ENCODE assay signal across 13 cellular contexts in the genomic region with DNA sequence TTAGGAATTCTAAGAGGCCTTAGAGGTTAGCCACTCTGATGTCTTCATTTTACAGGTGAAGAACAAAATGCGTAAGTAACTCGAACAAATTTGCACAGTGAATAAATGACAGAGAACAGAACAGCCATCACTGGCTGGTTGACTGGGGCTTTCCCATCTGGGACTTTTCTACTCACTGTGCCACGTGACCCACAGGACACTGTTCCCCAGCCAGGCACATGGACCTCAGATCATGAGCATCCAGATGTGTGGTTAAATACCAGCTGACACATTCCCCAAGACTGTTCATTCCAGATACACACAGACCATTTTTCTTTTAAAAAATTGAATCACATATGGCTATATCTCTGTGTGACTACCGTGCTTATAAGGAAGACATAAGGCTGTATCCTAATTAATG.
DNase-seq lines count a peak whose midpoint lies in the region; ATAC-seq and TF ChIP-seq lines count a peak whose summit lies in the region.
"Had no signal": no experiment of that assay in that cellular context is flagged by ENCODE, and none has a peak within 500 bp of the region (broad histone marks: within the 10 kb centered on the region; RNA-seq: fewer than 3 reads in every experiment).

No MANE protein-coding gene starts in this region.

- no peaks in the 10 kb centered on the region for H3K36me3 Mint-ChIP-seq in stimulated activated memory B cell treated with anti-CD40 and anti-IgM and Interleukin-4, amounts not matched to agents 10 μg/mL and 1 μg/mL and 100 μg/mL, for 72 hours
- H3K36me3 Mint-ChIP-seq: CD4-positive, CD25-positive, alpha-beta regulatory T cell; neural progenitor cell had no signal

- H3K27me3 Mint-ChIP-seq in stimulated activated memory B cell treated with anti-CD40 and anti-IgM and Interleukin-4, amounts not matched to agents 10 μg/mL and 1 μg/mL and 100 μg/mL, for 72 hours = peaks cover 38% of the 10 kb centered on the region

- H3K9me3 Mint-ChIP-seq in stimulated activated memory B cell treated with anti-CD40 and anti-IgM and Interleukin-4, amounts not matched to agents 10 μg/mL and 1 μg/mL and 100 μg/mL, for 72 hours = no peaks in the 10 kb centered on the region
- H3K9me3 Mint-ChIP-seq: neural progenitor cell had no signal

- peak; percentile 63 for ATAC-seq in GM21526 (IDR thresholded peaks at IDR 0.05; ENCODE audit: low FRiP score, unreplicated experiment)
- ATAC-seq in stimulated activated memory B cell treated with anti-CD40 and anti-IgM and Interleukin-4, amounts not matched to agents 10 μg/mL and 1 μg/mL and 100 μg/mL, for 72 hours = no peak

- no peak for TF ChIP-seq CTCF in foreskin fibroblast (IDR thresholded peaks at IDR 0.05; ENCODE audit: low read depth, low read length)

- H3K4me3 Mint-ChIP-seq in stimulated activated memory B cell treated with anti-CD40 and anti-IgM and Interleukin-4, amounts not matched to agents 10 μg/mL and 1 μg/mL and 100 μg/mL, for 72 hours = no peak overlapping the region
- H3K4me3 Mint-ChIP-seq: CD4-positive, CD25-positive, alpha-beta regulatory T cell; neural progenitor cell had no signal

- H3K4me1 Mint-ChIP-seq in stimulated activated memory B cell treated with anti-CD40 and anti-IgM and Interleukin-4, amounts not matched to agents 10 μg/mL and 1 μg/mL and 100 μg/mL, for 72 hours = no peaks in the 10 kb centered on the region
- H3K4me1 Mint-ChIP-seq: CD4-positive, CD25-positive, alpha-beta regulatory T cell had no signal

- DNase-seq in GM04504 (ENCODE audit: low read depth) (peak; percentile 60), HK-2 (ENCODE audit: unreplicated experiment) (peak; percentile 9), foreskin fibroblast (peak; percentile 16 to 43), C1 segment of cervical spinal cord (lab: John Stamatoyannopoulos, UW) (no peak), cerebellar nuclear complex (lab: John Stamatoyannopoulos, UW) (no peak)
- no peak for DNase-seq in stimulated activated CD4-positive, alpha-beta T cell treated with anti-CD3 and anti-CD28 coated beads, Interleukin-4, amount 100 ng/mL, for 4 hours
- DNase-seq: CD4-positive, CD25-positive, alpha-beta regulatory T cell; colonic mucosa; Karpas-422; NCI-H187 treated with DMSO at 0.1 percent for 48 hours had no signal

- H3K27ac Mint-ChIP-seq in stimulated activated memory B cell treated with anti-CD40 and anti-IgM and Interleukin-4, amounts not matched to agents 10 μg/mL and 1 μg/mL and 100 μg/mL, for 72 hours = no peak overlapping the region
- H3K27ac Mint-ChIP-seq: CD4-positive, CD25-positive, alpha-beta regulatory T cell; neural progenitor cell had no signal

- H3K4me3 ChIP-seq in foreskin fibroblast (ENCODE audit: low read depth in 1 of 2, low read length in 2 of 2) = no peak overlapping the region
- H3K4me3 ChIP-seq: colonic mucosa, neural progenitor cell had no signal

Comparison
In these comparisons a context has a peak if more than half of its experiments do, and no peak if none do; other contexts are left out.
1. DNase-seq: peak in GM04504 (single experiment), HK-2 (single experiment) and foreskin fibroblast (2 of 2); none in C1 segment of cervical spinal cord (0 of 14), stimulated activated CD4-positive, alpha-beta T cell treated with anti-CD3 and anti-CD28 coated beads, Interleukin-4, amount 100 ng/mL, for 4 hours (0 of 2) and cerebellar nuclear complex (0 of 2).